In genomic region chr16:10967981-10968380, GRCh38 we compare ENCODE assay signal across 22 cellular contexts. TPM values are rescaled to one million over a fixed set of nuclear protein-coding genes. Genes with fewer than 3 reads are reported as not detected.
DNase-seq lines count a peak whose midpoint lies in the region; ATAC-seq, FAIRE-seq and TF ChIP-seq lines count a peak whose summit lies in the region.
"Had no signal": no experiment of that assay in that cellular context is flagged by ENCODE, and none has a peak within 500 bp of the region (broad histone marks: within the 10 kb centered on the region; RNA-seq: fewer than 3 reads in every experiment).

No MANE protein-coding gene starts in this region.

- peaks cover 29% of the 10 kb centered on the region for H3K4me1 Mint-ChIP-seq in memory B cell

- peaks cover 2% of the 10 kb centered on the region for H3K79me2 ChIP-seq in GM12878 (ENCODE audit: control insufficient read depth, insufficient read depth, low read length)

- no peaks in the 10 kb centered on the region for H3K9me3 ChIP-seq in heart left ventricle
- H3K9me3 ChIP-seq in right atrium auricular region, result no peaks in the 10 kb centered on the region
- H3K9me3 ChIP-seq in GM12878 (replicated peaks; ENCODE audit: control insufficient read depth, insufficient read depth, low read length), result no peaks in the 10 kb centered on the region
- H3K9me3 ChIP-seq: BLaER1 treated with 17β-estradiol and CSF1 and Interleukin-3, amounts not matched to agents 10 nM and 100 nM; Caco-2 had no signal

- H3K27ac ChIP-seq in heart left ventricle, result peak overlapping the region in 5 of 12 donors; percentile 15 to 51 (median 17)
- H3K27ac ChIP-seq in right atrium auricular region, result no peak overlapping the region
- no peak overlapping the region for H3K27ac ChIP-seq in GM12878 (ENCODE audit: control insufficient read depth, insufficient read depth)
- H3K27ac ChIP-seq: BLaER1 treated with 17β-estradiol and CSF1 and Interleukin-3, amounts not matched to agents 10 nM and 100 nM had no signal

- FAIRE-seq in GM12878 (lab: Jason Lieb, UNC), result no peak
- FAIRE-seq: GM12891, H1 had no signal

- WGBS in heart left ventricle, 4 donors, result 55 to 63% (median 59%) methylated on average over 1 to 6 of the region's 6 CpGs
- 95% methylated on average over 6 of the region's 6 CpGs for WGBS in GM12878 (ENCODE audit: insufficient coverage, insufficient replicate concordance, low lambda C conversion rate, missing lambda C conversion rate)

- H3K27me3 ChIP-seq in heart left ventricle (no peaks in the 10 kb centered on the region), right atrium auricular region (no peaks in the 10 kb centered on the region), GM12878 (replicated peaks in 1 of 2; ENCODE audit: control insufficient read depth in 2 of 2, insufficient read depth in 2 of 2, low read length in 1 of 2) (no peaks in the 10 kb centered on the region)
- H3K27me3 ChIP-seq: BLaER1 treated with 17β-estradiol and CSF1 and Interleukin-3, amounts not matched to agents 10 nM and 100 nM had no signal

- RAD21 ChIA-PET in GM12878 (lab: Charles Lee; ENCODE audit: unreplicated experiment), result interaction anchor here (0.9 to 6.4 kb wide), 9 partner anchors 10 to 439 kb away, joined by 3 to 91 read pairs (median 7); partner anchors contain the start of genes DEXI and SOCS1

- ATAC-seq in heart left ventricle, result peak; percentile 43 to 64 (median 49)
- no peak for ATAC-seq in GM12878
- ATAC-seq in memory B cell (ENCODE audit: low read depth), result no peak
- no peak for ATAC-seq in HG02884 (IDR thresholded peaks at IDR 0.05; ENCODE audit: unreplicated experiment)
- no peak for ATAC-seq in GM21576 (IDR thresholded peaks at IDR 0.05; ENCODE audit: unreplicated experiment)
- ATAC-seq: HCT116, PC-3 had no signal

- no peak for TF ChIP-seq CTCF in heart left ventricle (IDR thresholded peaks at IDR 0.05)
- TF ChIP-seq CTCF in right atrium auricular region (IDR thresholded peaks at IDR 0.05), result no peak
- TF ChIP-seq CTCF in GM12878 (IDR thresholded peaks at IDR 0.05 in 2 of 3, conservative IDR thresholded peaks at IDR 0.05 in 1 of 3; ENCODE audit: control insufficient read depth in 2 of 3, extremely low read depth in 1 of 3, insufficient read depth in 1 of 3, low read depth in 3 of 3, low read length in 3 of 3), result no peak

- no peak for TF ChIP-seq RAD21 in GM12878 (IDR thresholded peaks at IDR 0.05; ENCODE audit: insufficient read depth, low read depth, low read length)

- POLR2A ChIA-PET in GM12878 (lab: Charles Lee), result interaction anchor here (0.6 to 2.5 kb wide), 4 partner anchors 175 to 655 kb away, joined by 3 to 7 read pairs (median 3); partner anchors contain the start of gene SOCS1

- H3K4me3 Mint-ChIP-seq in memory B cell, result no peak overlapping the region
- H3K4me3 Mint-ChIP-seq: CD4-positive, alpha-beta memory T cell had no signal

- no peak overlapping the region for H3K4me2 ChIP-seq in GM12878 (ENCODE audit: control insufficient read depth, insufficient read depth)

- H3K4me3 ChIP-seq in heart left ventricle (no peak overlapping the region), right atrium auricular region (no peak overlapping the region), GM12878 (no peak overlapping the region)
- H3K4me3 ChIP-seq: BLaER1 treated with 17β-estradiol and CSF1 and Interleukin-3, amounts not matched to agents 10 nM and 100 nM had no signal

- H3K4me1 ChIP-seq in heart left ventricle (peaks cover 0 to 33% (median 19%) of the 10 kb centered on the region in 12 donors), right atrium auricular region (peaks cover 0 to 23% of the 10 kb centered on the region in 2 donors), GM12878 (ENCODE audit: control insufficient read depth, insufficient read depth, low read length) (peaks cover 35% of the 10 kb centered on the region)

- no peak overlapping the region for H3K9ac ChIP-seq in GM12878 (ENCODE audit: control insufficient read depth, insufficient read depth, low read length)
- H3K9ac ChIP-seq: BLaER1 treated with 17β-estradiol and CSF1 and Interleukin-3, amounts not matched to agents 10 nM and 100 nM had no signal

- BruUV-seq in GM12878 (replicated peaks; lab: Mats Ljungman, UMichigan), result no TSS peak

- TF ChIP-seq POLR2A in heart left ventricle (IDR thresholded peaks at IDR 0.05) (no peak), GM12878 (IDR thresholded peaks at IDR 0.05; ENCODE audit: low read depth, low read length) (0 out of 2 replicates have a peak, but pooled peaks have one; percentile 34)

- no peaks in the 10 kb centered on the region for H3K27me3 Mint-ChIP-seq in memory B cell
- H3K27me3 Mint-ChIP-seq: CD4-positive, alpha-beta memory T cell had no signal

- no peak for TF ChIP-seq EP300 in GM12878 (IDR thresholded peaks at IDR 0.05; ENCODE audit: borderline replicate concordance in 1 of 2, control insufficient read depth in 1 of 2, low read depth in 2 of 2, low read length in 2 of 2)

- H3K36me3 Mint-ChIP-seq in memory B cell, result peaks cover 30% of the 10 kb centered on the region

- in situ Hi-C loops in GM12878 (cut with MboI), result loop anchor here (5.0 to 25.0 kb wide), 6 partner anchors 284 to 1007 kb away; partner anchors contain the start of genes SNN and SNX29

- H2AFZ ChIP-seq in GM12878 (ENCODE audit: control insufficient read depth, low read depth, low read length), result no peak overlapping the region

- CTCF ChIA-PET in GM12878 (lab: Yijun Ruan, JAX), result interaction anchor here (1.1 to 8.4 kb wide), 8 partner anchors 14 to 438 kb away, joined by 3 to 107 read pairs (median 9); partner anchors contain the start of gene SOCS1

- DNase-seq in heart left ventricle (peak in 3 of 5 donors; percentile 48 to 64 (median 56)), right atrium auricular region (ENCODE audit: low spot score) (no peak), GM12878 (ENCODE audit: low read depth, low spot score) (no peak), memory B cell (ENCODE audit: low spot score in 2 of 2) (no peak), NK-92 (lab: John Stamatoyannopoulos, UW; ENCODE audit: unreplicated experiment) (no peak)
- DNase-seq: Caco-2; CD4-positive, alpha-beta memory T cell; DMS 273 treated with DMSO at 0.1 percent for 48 hours; DND-41; Kasumi-1; NCI-H1694; NCI-H2081; NCI-H2171 treated with DMSO at 0.1 percent for 48 hours; NCI-H526; PC-3; SIG-M5 had no signal

- SMC1A ChIA-PET in GM12878 (lab: Charles Lee; ENCODE audit: uncharacterized antibody, unreplicated experiment), result interaction anchor here (0.7 to 2.6 kb wide), 9 partner anchors 13 to 419 kb away, joined by 3 to 11 read pairs (median 4); no protein-coding TSS in a partner anchor

- no peaks in the 10 kb centered on the region for H3K9me3 Mint-ChIP-seq in memory B cell
- H3K9me3 Mint-ChIP-seq: CD4-positive, alpha-beta memory T cell had no signal

- intact Hi-C loops in heart left ventricle (cut with DNase I), result loop anchor here in 6 of 10 donors (2.0 to 10.0 kb wide), 5 partner anchors 291 to 747 kb away; no protein-coding TSS in a partner anchor
- intact Hi-C loops in GM12878 (cut with micrococcal nuclease; ENCODE audit: unreplicated experiment), result no loop called here

- H4K20me1 ChIP-seq in GM12878 (ENCODE audit: control insufficient read depth, insufficient read depth), result no peaks in the 10 kb centered on the region

- peak overlapping the region; percentile 95 for H3K27ac Mint-ChIP-seq in memory B cell

- peaks cover 4 to 47% (median 34%) of the 10 kb centered on the region in 9 donors for H3K36me3 ChIP-seq in heart left ventricle
- H3K36me3 ChIP-seq in right atrium auricular region, result peaks cover 10% of the 10 kb centered on the region
- peaks cover 22 to 33% of the 10 kb centered on the region in 2 experiments for H3K36me3 ChIP-seq in GM12878 (ENCODE audit: control insufficient read depth in 2 of 2, insufficient read depth in 2 of 2, low read length in 1 of 2)

RNA-seq across cellular contexts. Expression of gene CLEC16A, which starts 23.6 kb away (rescaled TPM):
- total RNA-seq in heart left ventricle (10 to 100 TPM; 20.3 to 41.1 (median 23.7) TPM), right atrium auricular region (10 to 100 TPM; 24.1 to 49.0 TPM), GM12878 (2014; rRNA removed) (17.1 and 17.6 TPM in 2 replicates), GM12878 (2014; rRNA removed; fragmentation: Illumina TruSeq; extraction: Trizol) (14.1 and 14.6 TPM in 2 replicates), GM12878 (2021) (28.7 and 30.0 TPM in 2 replicates)
- polyA plus RNA-seq in heart left ventricle (10 to 100 TPM; 13.8 to 28.5 TPM), GM12878 (2011; rRNA removed) (16.4 and 20.2 TPM in 2 replicates), GM12878 (2014; fragmentation: Illumina TruSeq; extraction: Trizol) (19.3 and 20.5 TPM in 2 replicates), GM12878 (2014; fragmentation: Nextera tagmentation; extraction: Ambion mirVana) (1 to 10 TPM; 1.5 to 3.1 TPM), GM12878 (2014; rRNA removed) (18.1 and 18.7 TPM in 2 replicates), GM12878 (2016; fragmentation: Nextera tagmentation; extraction: Ambion mirVana) (10 to 100 TPM; 27.1 to 28.8 TPM)
- total RNA-seq in GM12878 (2013; cell fraction: nucleolus; rRNA removed), result 277 and 301 TPM in 2 replicates
- 5.6 TPM for polyA plus RNA-seq in GM12878 (2011; ENCODE audit: low read depth)
- polyA plus RNA-seq in GM12878 (2011; cell fraction: cytosol; rRNA removed), result 17.6 and 21.8 TPM in 2 replicates
- 39.8 and 50.1 TPM in 2 replicates for polyA plus RNA-seq in GM12878 (2011; cell fraction: nucleus; rRNA removed)
- 11.8 and 12.2 TPM in 2 replicates for polyA plus RNA-seq in GM12878 (2012)
- 117 and 120 TPM in 2 replicates for polyA minus RNA-seq in GM12878 (2011; rRNA and poly(A)+ RNA removed)
- polyA minus RNA-seq in GM12878 (2011; cell fraction: cytosol; rRNA and poly(A)+ RNA removed), result 46.5 and 51.2 TPM in 2 replicates
- 42.9 and 65.1 TPM in 2 replicates for polyA minus RNA-seq in GM12878 (2011; cell fraction: nucleus; rRNA and poly(A)+ RNA removed)

RNA-seq across cellular contexts. Expression of gene DEXI, which starts 25.7 kb away (rescaled TPM):
- total RNA-seq in heart left ventricle, result 100 to 1,000 TPM in 3 of 9 donors, 10 to 100 TPM in 6; 57.2 to 141 (median 82.4) TPM
- polyA plus RNA-seq in heart left ventricle, result 100 to 1,000 TPM in 1 of 2 donors, 10 to 100 TPM in 1; 99.9 to 119 TPM
- total RNA-seq in right atrium auricular region, result 100 to 1,000 TPM; 129 to 164 TPM
- total RNA-seq in GM12878 (2013; cell fraction: nucleolus; rRNA removed), result 26.1 and 29.0 TPM in 2 replicates
- 26.3 and 28.6 TPM in 2 replicates for total RNA-seq in GM12878 (2014; rRNA removed)
- total RNA-seq in GM12878 (2014; rRNA removed; fragmentation: Illumina TruSeq; extraction: Trizol), result 17.0 and 17.3 TPM in 2 replicates
- total RNA-seq in GM12878 (2021), result 22.7 and 24.2 TPM in 2 replicates
- polyA plus RNA-seq in GM12878 (2011; ENCODE audit: low read depth), result 7.1 TPM
- 11.4 and 15.2 TPM in 2 replicates for polyA plus RNA-seq in GM12878 (2011; rRNA removed)
- polyA plus RNA-seq in GM12878 (2011; cell fraction: cytosol; rRNA removed), result 21.8 and 24.6 TPM in 2 replicates
- polyA plus RNA-seq in GM12878 (2011; cell fraction: nucleus; rRNA removed), result 37.7 and 44.3 TPM in 2 replicates
- polyA plus RNA-seq in GM12878 (2012), result 15.5 and 16.1 TPM in 2 replicates
- polyA plus RNA-seq in GM12878 (2014; fragmentation: Illumina TruSeq; extraction: Trizol), result 17.8 and 21.7 TPM in 2 replicates
- polyA plus RNA-seq in GM12878 (2014; fragmentation: Nextera tagmentation; extraction: Ambion mirVana), result 1 to 10 TPM; 1.4 to 4.3 TPM
- polyA plus RNA-seq in GM12878 (2014; rRNA removed), result 22.9 and 25.7 TPM in 2 replicates
- polyA plus RNA-seq in GM12878 (2016; fragmentation: Nextera tagmentation; extraction: Ambion mirVana), result 10 to 100 TPM; 14.0 to 19.8 TPM
- 18.1 and 24.7 TPM in 2 replicates for polyA minus RNA-seq in GM12878 (2011; rRNA and poly(A)+ RNA removed)
- 9.6 and 11.0 TPM in 2 replicates for polyA minus RNA-seq in GM12878 (2011; cell fraction: cytosol; rRNA and poly(A)+ RNA removed)
- polyA minus RNA-seq in GM12878 (2011; cell fraction: nucleus; rRNA and poly(A)+ RNA removed), result 14.1 and 21.8 TPM in 2 replicates

Comparison
In these comparisons a context has a peak if more than half of its experiments do, and no peak if none do; other contexts are left out.
1. DNase-seq: peak in heart left ventricle (3 of 5); none in right atrium auricular region (single experiment), GM12878 (single experiment), memory B cell (0 of 2) and NK-92 (single experiment).
2. ATAC-seq: peak in heart left ventricle (4 of 4); none in GM12878 (single experiment), memory B cell (single experiment), HG02884 (single experiment) and GM21576 (single experiment).